ENCODE assay signal across 9 cellular contexts in the genomic region with DNA sequence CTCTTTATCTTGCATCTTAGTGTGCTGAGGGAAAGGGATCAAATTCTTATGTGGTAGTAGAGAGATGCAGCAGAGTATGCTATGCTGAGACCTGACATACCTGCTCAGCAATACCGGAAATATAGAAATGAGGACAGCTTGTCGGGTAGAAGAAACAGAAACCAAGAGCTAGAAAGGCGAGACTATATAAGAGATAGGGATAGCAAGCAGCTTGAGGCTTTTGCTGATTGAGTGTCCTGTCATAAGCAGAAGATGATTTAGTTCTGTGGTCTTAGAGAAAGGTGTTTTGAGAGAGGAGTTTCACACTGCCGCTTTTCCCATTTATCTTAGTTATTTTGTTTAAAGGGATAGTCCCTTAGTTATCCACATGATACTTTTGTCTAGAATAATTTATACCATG. TPM values are rescaled to one million over a fixed set of nuclear protein-coding genes. Genes with fewer than 3 reads are reported as not detected.
A peak's percentile ranks its signal among the peaks of the same experiment; 100 is the strongest.
DNase-seq lines count a peak whose midpoint lies in the region; ATAC-seq, FAIRE-seq and TF ChIP-seq lines count a peak whose summit lies in the region.
"Had no signal": no experiment of that assay in that cellular context is flagged by ENCODE, and none has a peak within 500 bp of the region (broad histone marks: within the 10 kb centered on the region; RNA-seq: fewer than 3 reads in every experiment).

No MANE protein-coding gene starts in this region.

- no peak for FAIRE-seq in H54 (lab: Jason Lieb, UNC)

- ATAC-seq in GM21390 (IDR thresholded peaks at IDR 0.05; ENCODE audit: unreplicated experiment) (peak; percentile 72), HG03565 (IDR thresholded peaks at IDR 0.05; ENCODE audit: unreplicated experiment) (peak; percentile 61), esophagus mucosa (peak; percentile 52)

- H3K4me3 ChIP-seq in GM12865 (ENCODE audit: low read depth, low read length) = peak overlapping the region; percentile 34; the same call in 1 of the 2 replicates
- H3K4me3 ChIP-seq: psoas muscle had no signal

- DNase-seq in GM12865 (ENCODE audit: low read depth) (peak; percentile 84), H54 (ENCODE audit: insufficient read length, low spot score) (no peak), NCI-H1417 treated with DMSO at 0.1 percent for 48 hours (lab: John Stamatoyannopoulos, UW) (no peak), NCI-H526 treated with DMSO at 0.1 percent for 48 hours (lab: John Stamatoyannopoulos, UW) (no peak)
- DNase-seq in stimulated activated CD4-positive, alpha-beta T cell treated with anti-CD3 and anti-CD28 coated beads, Interleukin-15, amount 100 ng/mL, for 24 hours = no peak
- DNase-seq: psoas muscle had no signal

- no peak for TF ChIP-seq CTCF in GM12865 (IDR thresholded peaks at IDR 0.05; ENCODE audit: insufficient read depth, low read depth, low read length, missing control alignments)

- TF ChIP-seq POLR2A in H54 (IDR thresholded peaks at IDR 0.05; ENCODE audit: low read depth, low read length) = no peak

RNA-seq across cellular contexts. Expression of a gene that starts 31.7 kb away (rescaled TPM):
- 47.3 TPM for total RNA-seq in esophagus mucosa
